ENCODE assay signal across 15 cellular contexts in genomic region chr3:52433328-52434060, GRCh38. TPM values are rescaled to one million over a fixed set of nuclear protein-coding genes. Genes with fewer than 3 reads are reported as not detected.
DNase-seq lines count a peak whose midpoint lies in the region; ATAC-seq and TF ChIP-seq lines count a peak whose summit lies in the region.
"Had no signal": no experiment of that assay in that cellular context is flagged by ENCODE, and none has a peak within 500 bp of the region (broad histone marks: within the 10 kb centered on the region; RNA-seq: fewer than 3 reads in every experiment).

No MANE protein-coding gene starts in this region.

- H3K36me3 ChIP-seq in neuron (ENCODE audit: insufficient read depth, low read length) (no peaks in the 10 kb centered on the region), vagina (no peaks in the 10 kb centered on the region)

- H3K9me3 Mint-ChIP-seq in osteocyte (ENCODE audit: unreplicated experiment) = no peaks in the 10 kb centered on the region
- H3K9me3 Mint-ChIP-seq: activated T-helper 1 cell treated with anti-CD3 and anti-CD28 coated beads, Interleukin-12 subunit alpha, Interleukin-12 subunit beta, Interleukin-2, Interleukin-4 antibody, amounts not matched to agents 30 ng/mL and 10 ng/mL and 1 ng/mL, durations not matched to agents 14 hours and 24 hours and 36 hours; naive thymus-derived CD8-positive, alpha-beta T cell had no signal

- H3K27me3 ChIP-seq in neuron (ENCODE audit: insufficient read depth, low read length) (peaks cover 3% of the 10 kb centered on the region), vagina (no peaks in the 10 kb centered on the region)

- TF ChIP-seq POLR2A in vagina (IDR thresholded peaks at IDR 0.05) = no peak

- H3K27ac Mint-ChIP-seq in osteocyte (ENCODE audit: unreplicated experiment) = no peak overlapping the region
- H3K27ac Mint-ChIP-seq: activated T-helper 1 cell treated with anti-CD3 and anti-CD28 coated beads, Interleukin-12 subunit alpha, Interleukin-12 subunit beta, Interleukin-2, Interleukin-4 antibody, amounts not matched to agents 30 ng/mL and 10 ng/mL and 1 ng/mL, durations not matched to agents 14 hours and 24 hours and 36 hours had no signal

- intact Hi-C loops in Right ventricle myocardium inferior (cut with DNase I) (no loop called here), vagina (cut with DNase I) (no loop called here)

- DNase-seq in activated effector memory CD4-positive, alpha-beta T cell treated with anti-CD3 and anti-CD28 coated beads, Interleukin-2, amount 50 U/mL, for 16 hours = peak; percentile 46
- DNase-seq in activated effector memory CD4-positive, alpha-beta T cell treated with Interleukin-2 at 50 U/mL for 16 hours = no peak
- DNase-seq in Right ventricle myocardium inferior (ENCODE audit: missing footprints) = no peak
- no peak for DNase-seq in vagina (ENCODE audit: extremely low spot score in 2 of 2)
- DNase-seq in osteocyte (ENCODE audit: extremely low spot score, unreplicated experiment) = no peak
- no peak for DNase-seq in NCI-H526 (lab: John Stamatoyannopoulos, UW)
- DNase-seq: activated CD4-positive, alpha-beta T cell treated with anti-CD3 and anti-CD28 coated beads for 4 hours; foreskin melanocyte; NCI-H226; PC-9 had no signal

- peak overlapping the region; percentile 19 for H3K27ac ChIP-seq in vagina
- H3K27ac ChIP-seq: PC-9 had no signal

- peaks cover 3% of the 10 kb centered on the region for H3K4me1 Mint-ChIP-seq in osteocyte (ENCODE audit: unreplicated experiment)

- peak overlapping the region; percentile 33 for H2AFZ ChIP-seq in neuron (ENCODE audit: low read depth, low read length)
- H2AFZ ChIP-seq: PC-9 had no signal

- no peaks in the 10 kb centered on the region for H3K9me3 ChIP-seq in neuron (ENCODE audit: low read length)
- no peaks in the 10 kb centered on the region for H3K9me3 ChIP-seq in vagina

- TF ChIP-seq CTCF in vagina (IDR thresholded peaks at IDR 0.05) = no peak
- no peak for TF ChIP-seq CTCF in osteocyte (IDR thresholded peaks at IDR 0.05)

- H3K27me3 Mint-ChIP-seq in osteocyte (ENCODE audit: unreplicated experiment) = peaks cover 10% of the 10 kb centered on the region
- H3K27me3 Mint-ChIP-seq: naive thymus-derived CD8-positive, alpha-beta T cell had no signal

- peaks cover 21% of the 10 kb centered on the region for H3K4me1 ChIP-seq in neuron (ENCODE audit: insufficient read depth, low read length)
- H3K4me1 ChIP-seq in vagina = peaks cover 50% of the 10 kb centered on the region

- ATAC-seq in Right ventricle myocardium inferior (peak; percentile 21), HG02938 (IDR thresholded peaks at IDR 0.05; ENCODE audit: unreplicated experiment) (no peak)
- ATAC-seq: naive thymus-derived CD8-positive, alpha-beta T cell had no signal

- H3K4me3 ChIP-seq in neuron (ENCODE audit: low read length) (no peak overlapping the region), vagina (no peak overlapping the region)
- H3K4me3 ChIP-seq: PC-9 had no signal

- H3K4me3 Mint-ChIP-seq in osteocyte (ENCODE audit: unreplicated experiment) = no peak overlapping the region
- H3K4me3 Mint-ChIP-seq: activated T-helper 1 cell treated with anti-CD3 and anti-CD28 coated beads, Interleukin-12 subunit alpha, Interleukin-12 subunit beta, Interleukin-2, Interleukin-4 antibody, amounts not matched to agents 30 ng/mL and 10 ng/mL and 1 ng/mL, durations not matched to agents 14 hours and 24 hours and 36 hours; naive thymus-derived CD8-positive, alpha-beta T cell had no signal

- H3K36me3 Mint-ChIP-seq in osteocyte (ENCODE audit: unreplicated experiment) = no peaks in the 10 kb centered on the region
- H3K36me3 Mint-ChIP-seq: naive thymus-derived CD8-positive, alpha-beta T cell had no signal

RNA-seq across cellular contexts. Expression of gene SEMA3G, which starts 11.4 kb away (rescaled TPM):
- 12.3 TPM for total RNA-seq in Right ventricle myocardium inferior
- 8.3 TPM for total RNA-seq in vagina
- total RNA-seq in osteocyte = not detected in 2 replicates
- total RNA-seq: naive thymus-derived CD8-positive, alpha-beta T cell; T-helper 1 cell treated with Interleukin-12 subunit alpha and Interleukin-12 subunit beta and Interleukin-4 antibody, amounts not matched to agents 30 ng/mL and 1 ng/mL, for 36 hours had no signal

RNA-seq across cellular contexts. Expression of gene TNNC1, which starts 20.3 kb away (rescaled TPM):
- total RNA-seq in Right ventricle myocardium inferior (9,051 TPM), vagina (1.7 TPM), osteocyte (0.60 TPM in 1 of 2 replicates, not detected in the other)

RNA-seq across cellular contexts. Expression of gene NISCH, which starts 21.9 kb away (rescaled TPM):
- total RNA-seq in Right ventricle myocardium inferior (45.6 TPM), vagina (103 TPM), osteocyte (130 and 138 TPM in 2 replicates)

RNA-seq across cellular contexts. Expression of gene PHF7, which starts 23.0 kb away (rescaled TPM):
- total RNA-seq in Right ventricle myocardium inferior (13.7 TPM), vagina (13.5 TPM), osteocyte (6.5 and 7.8 TPM in 2 replicates)

RNA-seq across cellular contexts. Expression of gene BAP1, which starts 23.7 kb away (rescaled TPM):
- total RNA-seq in Right ventricle myocardium inferior = 53.3 TPM
- 68.0 TPM for total RNA-seq in vagina
- 108 and 112 TPM in 2 replicates for total RNA-seq in osteocyte

Comparison
In these comparisons a context has a peak if more than half of its experiments do, and no peak if none do; other contexts are left out.
1. RNA of gene TNNC1, which starts 20.3 kb away (total RNA-seq): 9,051 TPM in Right ventricle myocardium inferior (single experiment); 1.7 TPM in vagina (single experiment) and 0.60 TPM in osteocyte; every median in the first group is over 1,000 times any median in the second.